ENCODE assay signal across 31 cellular contexts in the genomic region with DNA sequence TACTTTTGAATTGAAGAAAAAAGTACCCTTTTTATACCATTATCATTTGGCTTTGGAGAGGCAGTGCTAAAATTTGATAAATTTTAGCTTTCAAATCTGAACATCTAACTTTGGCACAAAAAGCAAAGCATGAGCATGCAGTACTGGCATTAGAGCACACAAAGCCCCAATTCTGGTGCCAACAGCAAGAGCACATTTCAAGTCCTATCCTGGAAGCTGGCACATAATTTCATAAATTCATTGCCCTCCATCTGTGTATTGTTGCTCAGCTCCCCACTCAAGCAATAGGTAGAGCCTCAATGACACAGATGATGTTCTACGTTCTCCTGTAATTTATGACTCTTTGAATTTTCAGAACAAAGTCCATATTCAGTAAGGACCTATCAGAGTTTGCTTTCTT.
"Had no signal": no experiment of that assay in that cellular context is flagged by ENCODE, and none has a peak within 500 bp of the region (broad histone marks: within the 10 kb centered on the region; RNA-seq: fewer than 3 reads in every experiment).

No MANE protein-coding gene starts in this region.

- H3K36me3 ChIP-seq: ascending aorta, brain microvascular endothelial cell, esophagus squamous epithelium, left lung, pancreas, prostate gland, sigmoid colon, tibial artery, upper lobe of right lung had no signal

- H3K36me3 Mint-ChIP-seq: activated naive CD4-positive, alpha-beta T cell treated with anti-CD3 and anti-CD28 coated beads, Interleukin-2, amount 10 ng/mL, durations not matched to agents 7 days and 5 days; activated naive CD8-positive, alpha-beta T cell treated with anti-CD3 and anti-CD28 coated beads, Interleukin-2, amount 10 ng/mL, durations not matched to agents 7 days and 5 days; naive B cell; stimulated activated memory B cell treated with anti-CD40 and anti-IgM and Interleukin-4, amounts not matched to agents 10 μg/mL and 1 μg/mL and 100 μg/mL, for 72 hours had no signal

- H3K27me3 Mint-ChIP-seq: activated CD4-positive, alpha-beta memory T cell treated with anti-CD3 and anti-CD28 coated beads, Interleukin-2, amount 10 ng/mL, durations not matched to agents 7 days and 5 days; activated CD4-positive, alpha-beta T cell treated with anti-CD3 and anti-CD28 coated beads, Interleukin-2, amount 10 ng/mL, durations not matched to agents 24 days and 14 days; activated naive CD4-positive, alpha-beta T cell treated with anti-CD3 and anti-CD28 coated beads, Interleukin-2, amount 10 ng/mL, durations not matched to agents 7 days and 5 days; activated naive CD8-positive, alpha-beta T cell treated with anti-CD3 and anti-CD28 coated beads, Interleukin-2, amount 10 ng/mL, durations not matched to agents 7 days and 5 days; activated T-cell treated with anti-CD3 and anti-CD28 coated beads, Interleukin-2, amount 50 U/mL, for 24 hours; dendritic cell treated with granulocyte-macrophage colony-stimulating factor and Interleukin-4, amounts not matched to agents 40 ng/mL and 50 ng/mL, for 4 days; naive B cell; stimulated activated memory B cell treated with anti-CD40 and anti-IgM and Interleukin-4, amounts not matched to agents 10 μg/mL and 1 μg/mL and 100 μg/mL, for 72 hours; stimulated activated naive CD8-positive, alpha-beta T cell treated with anti-CD3 and anti-CD28 coated beads, Interleukin-15, amount 100 ng/mL, for 72 hours had no signal

- H3K27ac Mint-ChIP-seq: activated CD4-positive, alpha-beta memory T cell treated with anti-CD3 and anti-CD28 coated beads, Interleukin-2, amount 10 ng/mL, durations not matched to agents 7 days and 5 days; activated CD4-positive, alpha-beta T cell treated with anti-CD3 and anti-CD28 coated beads, Interleukin-2, amount 10 ng/mL, durations not matched to agents 24 days and 14 days; activated naive CD4-positive, alpha-beta T cell treated with anti-CD3 and anti-CD28 coated beads, Interleukin-2, amount 10 ng/mL, durations not matched to agents 7 days and 5 days; activated naive CD8-positive, alpha-beta T cell treated with anti-CD3 and anti-CD28 coated beads, Interleukin-2, amount 10 ng/mL, durations not matched to agents 7 days and 5 days; activated T-cell treated with anti-CD3 and anti-CD28 coated beads, Interleukin-2, amount 50 U/mL, for 24 hours; dendritic cell treated with granulocyte-macrophage colony-stimulating factor and Interleukin-4, amounts not matched to agents 40 ng/mL and 50 ng/mL, for 4 days; naive B cell; stimulated activated memory B cell treated with anti-CD40 and anti-IgM and Interleukin-4, amounts not matched to agents 10 μg/mL and 1 μg/mL and 100 μg/mL, for 72 hours; stimulated activated naive CD8-positive, alpha-beta T cell treated with anti-CD3 and anti-CD28 coated beads, Interleukin-15, amount 100 ng/mL, for 72 hours had no signal

- H3K27me3 ChIP-seq: ascending aorta, brain microvascular endothelial cell, esophagus squamous epithelium, left lung, pancreas, sigmoid colon, tibial artery, upper lobe of right lung had no signal

- H3K4me2 ChIP-seq: smooth muscle cell had no signal

- DNase-seq: activated CD4-positive, alpha-beta memory T cell treated with anti-CD3 and anti-CD28 coated beads, Interleukin-2, amount 10 ng/mL, durations not matched to agents 7 days and 5 days; activated CD4-positive, alpha-beta T cell treated with anti-CD3 and anti-CD28 coated beads, Interleukin-2, amount 10 ng/mL, durations not matched to agents 24 days and 14 days; activated CD4-positive, CD25-positive, alpha-beta regulatory T cell treated with anti-CD3 and anti-CD28 coated beads, Interleukin-2, amount 50 U/mL, for 72 hours; activated CD8-positive, alpha-beta memory T cell treated with anti-CD3 and anti-CD28 coated beads, Interleukin-2, amount 50 U/mL, for 48 hours; activated gamma-delta T cell; activated naive CD4-positive, alpha-beta T cell treated with anti-CD3 and anti-CD28 coated beads, Interleukin-2, amount 10 ng/mL, durations not matched to agents 7 days and 5 days; activated naive CD8-positive, alpha-beta T cell treated with anti-CD3 and anti-CD28 coated beads, Interleukin-2, amount 10 ng/mL, durations not matched to agents 7 days and 5 days; activated T-cell treated with anti-CD3 and anti-CD28 coated beads, Interleukin-2, amount 50 U/mL, for 24 hours; brain microvascular endothelial cell; esophagus squamous epithelium; foreskin melanocyte; left lung; naive B cell; pancreas; sigmoid colon; stimulated activated CD4-positive, alpha-beta T cell treated with anti-CD3 and anti-CD28 coated beads, Interleukin-1b, Interleukin-23, amount 100 ng/mL, for 48 hours; stimulated activated CD4-positive, alpha-beta T cell treated with anti-CD3 and anti-CD28 coated beads, Interleukin-4, amount 100 ng/mL, for 4 hours; stimulated activated CD8-positive, alpha-beta memory T cell treated with anti-CD3 and anti-CD28 coated beads, Interleukin-4, amount 100 ng/mL, for 48 hours; stimulated activated naive CD8-positive, alpha-beta T cell treated with anti-CD3 and anti-CD28 coated beads, Interleukin-15, amount 100 ng/mL, for 72 hours; T-helper 2 cell; tibial artery; upper lobe of right lung had no signal

- FAIRE-seq: endometrium, islet of Langerhans, pancreas had no signal

- H3K4me3 Mint-ChIP-seq: activated CD4-positive, alpha-beta memory T cell treated with anti-CD3 and anti-CD28 coated beads, Interleukin-2, amount 10 ng/mL, durations not matched to agents 7 days and 5 days; activated CD4-positive, alpha-beta T cell treated with anti-CD3 and anti-CD28 coated beads, Interleukin-2, amount 10 ng/mL, durations not matched to agents 24 days and 14 days; activated naive CD4-positive, alpha-beta T cell treated with anti-CD3 and anti-CD28 coated beads, Interleukin-2, amount 10 ng/mL, durations not matched to agents 7 days and 5 days; activated naive CD8-positive, alpha-beta T cell treated with anti-CD3 and anti-CD28 coated beads, Interleukin-2, amount 10 ng/mL, durations not matched to agents 7 days and 5 days; activated T-cell treated with anti-CD3 and anti-CD28 coated beads, Interleukin-2, amount 50 U/mL, for 24 hours; dendritic cell treated with granulocyte-macrophage colony-stimulating factor and Interleukin-4, amounts not matched to agents 40 ng/mL and 50 ng/mL, for 4 days; naive B cell; stimulated activated memory B cell treated with anti-CD40 and anti-IgM and Interleukin-4, amounts not matched to agents 10 μg/mL and 1 μg/mL and 100 μg/mL, for 72 hours; stimulated activated naive CD8-positive, alpha-beta T cell treated with anti-CD3 and anti-CD28 coated beads, Interleukin-15, amount 100 ng/mL, for 72 hours had no signal

- H3K9me3 ChIP-seq: ascending aorta, esophagus squamous epithelium, left lung, pancreas, prostate gland, tibial artery, upper lobe of right lung had no signal

- H3K4me1 Mint-ChIP-seq: activated CD4-positive, alpha-beta memory T cell treated with anti-CD3 and anti-CD28 coated beads, Interleukin-2, amount 10 ng/mL, durations not matched to agents 7 days and 5 days; activated CD4-positive, alpha-beta T cell treated with anti-CD3 and anti-CD28 coated beads, Interleukin-2, amount 10 ng/mL, durations not matched to agents 24 days and 14 days; activated naive CD4-positive, alpha-beta T cell treated with anti-CD3 and anti-CD28 coated beads, Interleukin-2, amount 10 ng/mL, durations not matched to agents 7 days and 5 days; activated naive CD8-positive, alpha-beta T cell treated with anti-CD3 and anti-CD28 coated beads, Interleukin-2, amount 10 ng/mL, durations not matched to agents 7 days and 5 days; naive B cell; stimulated activated memory B cell treated with anti-CD40 and anti-IgM and Interleukin-4, amounts not matched to agents 10 μg/mL and 1 μg/mL and 100 μg/mL, for 72 hours; stimulated activated naive CD8-positive, alpha-beta T cell treated with anti-CD3 and anti-CD28 coated beads, Interleukin-15, amount 100 ng/mL, for 72 hours had no signal

- H3K4me1 ChIP-seq: ascending aorta, left lung, prostate gland, sigmoid colon, tibial artery, upper lobe of right lung had no signal

- H3K27ac ChIP-seq: ascending aorta, brain microvascular endothelial cell, epithelial cell of prostate, esophagus squamous epithelium, left lung, pancreas, prostate gland, sigmoid colon, tibial artery, upper lobe of right lung had no signal

- ATAC-seq: left lung; stimulated activated memory B cell treated with anti-CD40 and anti-IgM and Interleukin-4, amounts not matched to agents 10 μg/mL and 1 μg/mL and 100 μg/mL, for 72 hours; stimulated activated naive CD8-positive, alpha-beta T cell treated with anti-CD3 and anti-CD28 coated beads, Interleukin-15, amount 100 ng/mL, for 72 hours; upper lobe of right lung had no signal

- H3K4me3 ChIP-seq: ascending aorta, esophagus squamous epithelium, left lung, lung, pancreas, prostate gland, sigmoid colon, smooth muscle cell, tibial artery, upper lobe of right lung had no signal
